In the genomic region with DNA sequence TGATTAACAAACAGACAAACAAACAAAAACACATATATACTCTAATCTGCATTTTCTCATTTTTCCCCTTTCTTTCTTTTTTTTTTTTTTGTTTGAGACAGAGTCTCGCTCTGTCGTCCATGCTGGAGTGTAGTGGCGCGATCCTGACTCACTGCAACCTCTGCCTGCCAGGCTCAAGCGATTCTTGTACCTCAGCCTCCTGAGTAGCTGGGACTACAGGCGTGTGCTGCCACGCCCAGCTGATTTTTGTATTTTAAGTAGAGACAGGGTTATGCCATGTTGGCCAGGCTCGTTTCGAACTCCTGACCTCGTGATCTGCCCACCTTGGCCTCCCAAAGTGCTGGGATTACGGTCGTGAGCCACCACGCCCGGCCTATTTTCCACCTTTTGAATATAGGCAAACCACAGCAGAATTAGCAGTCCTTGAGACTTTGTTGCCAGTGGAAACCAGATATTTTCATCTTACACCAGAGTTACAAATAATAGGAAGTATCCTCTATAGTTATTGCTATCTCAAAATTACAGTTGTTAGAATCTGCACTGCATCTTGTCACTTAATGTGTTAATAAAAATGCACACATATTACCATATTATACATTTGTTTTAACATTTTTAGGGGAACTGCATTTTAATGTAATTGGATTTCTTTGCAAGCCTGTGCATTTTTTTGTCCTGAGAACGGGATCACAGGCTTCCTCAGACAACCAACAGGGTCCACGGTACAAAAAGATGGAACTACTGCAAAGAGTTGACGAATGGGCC, we compare ENCODE assay signal across 2 cellular contexts.
TF ChIP-seq lines count a peak whose summit lies in the region.

No MANE protein-coding gene starts in this region.

TF ChIP-seq in K562, 482 proteins besides CTCF, POLR2A, EP300 and RAD21:
- TF ChIP-seq RFX1 (IDR thresholded peaks at IDR 0.05), result peak; percentile 18; the same call in 1 of the 2 replicates
- TF ChIP-seq, protein P1, sequence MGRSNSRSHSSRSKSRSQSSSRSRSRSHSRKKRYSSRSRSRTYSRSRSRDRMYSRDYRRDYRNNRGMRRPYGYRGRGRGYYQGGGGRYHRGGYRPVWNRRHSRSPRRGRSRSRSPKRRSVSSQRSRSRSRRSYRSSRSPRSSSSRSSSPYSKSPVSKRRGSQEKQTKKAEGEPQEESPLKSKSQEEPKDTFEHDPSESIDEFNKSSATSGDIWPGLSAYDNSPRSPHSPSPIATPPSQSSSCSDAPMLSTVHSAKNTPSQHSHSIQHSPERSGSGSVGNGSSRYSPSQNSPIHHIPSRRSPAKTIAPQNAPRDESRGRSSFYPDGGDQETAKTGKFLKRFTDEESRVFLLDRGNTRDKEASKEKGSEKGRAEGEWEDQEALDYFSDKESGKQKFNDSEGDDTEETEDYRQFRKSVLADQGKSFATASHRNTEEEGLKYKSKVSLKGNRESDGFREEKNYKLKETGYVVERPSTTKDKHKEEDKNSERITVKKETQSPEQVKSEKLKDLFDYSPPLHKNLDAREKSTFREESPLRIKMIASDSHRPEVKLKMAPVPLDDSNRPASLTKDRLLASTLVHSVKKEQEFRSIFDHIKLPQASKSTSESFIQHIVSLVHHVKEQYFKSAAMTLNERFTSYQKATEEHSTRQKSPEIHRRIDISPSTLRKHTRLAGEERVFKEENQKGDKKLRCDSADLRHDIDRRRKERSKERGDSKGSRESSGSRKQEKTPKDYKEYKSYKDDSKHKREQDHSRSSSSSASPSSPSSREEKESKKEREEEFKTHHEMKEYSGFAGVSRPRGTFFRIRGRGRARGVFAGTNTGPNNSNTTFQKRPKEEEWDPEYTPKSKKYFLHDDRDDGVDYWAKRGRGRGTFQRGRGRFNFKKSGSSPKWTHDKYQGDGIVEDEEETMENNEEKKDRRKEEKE (IDR thresholded peaks at IDR 0.05; ENCODE audit: borderline replicate concordance in 1 of 2, control insufficient read depth in 1 of 2, low read depth in 2 of 2, low read length in 1 of 2), result 0 out of 4 replicates have a peak, but pooled peaks of 1 of the 2 experiments have one; percentile 30
- TF ChIP-seq LARP7 (IDR thresholded peaks at IDR 0.05), result no peak
- TF ChIP-seq, protein P2, sequence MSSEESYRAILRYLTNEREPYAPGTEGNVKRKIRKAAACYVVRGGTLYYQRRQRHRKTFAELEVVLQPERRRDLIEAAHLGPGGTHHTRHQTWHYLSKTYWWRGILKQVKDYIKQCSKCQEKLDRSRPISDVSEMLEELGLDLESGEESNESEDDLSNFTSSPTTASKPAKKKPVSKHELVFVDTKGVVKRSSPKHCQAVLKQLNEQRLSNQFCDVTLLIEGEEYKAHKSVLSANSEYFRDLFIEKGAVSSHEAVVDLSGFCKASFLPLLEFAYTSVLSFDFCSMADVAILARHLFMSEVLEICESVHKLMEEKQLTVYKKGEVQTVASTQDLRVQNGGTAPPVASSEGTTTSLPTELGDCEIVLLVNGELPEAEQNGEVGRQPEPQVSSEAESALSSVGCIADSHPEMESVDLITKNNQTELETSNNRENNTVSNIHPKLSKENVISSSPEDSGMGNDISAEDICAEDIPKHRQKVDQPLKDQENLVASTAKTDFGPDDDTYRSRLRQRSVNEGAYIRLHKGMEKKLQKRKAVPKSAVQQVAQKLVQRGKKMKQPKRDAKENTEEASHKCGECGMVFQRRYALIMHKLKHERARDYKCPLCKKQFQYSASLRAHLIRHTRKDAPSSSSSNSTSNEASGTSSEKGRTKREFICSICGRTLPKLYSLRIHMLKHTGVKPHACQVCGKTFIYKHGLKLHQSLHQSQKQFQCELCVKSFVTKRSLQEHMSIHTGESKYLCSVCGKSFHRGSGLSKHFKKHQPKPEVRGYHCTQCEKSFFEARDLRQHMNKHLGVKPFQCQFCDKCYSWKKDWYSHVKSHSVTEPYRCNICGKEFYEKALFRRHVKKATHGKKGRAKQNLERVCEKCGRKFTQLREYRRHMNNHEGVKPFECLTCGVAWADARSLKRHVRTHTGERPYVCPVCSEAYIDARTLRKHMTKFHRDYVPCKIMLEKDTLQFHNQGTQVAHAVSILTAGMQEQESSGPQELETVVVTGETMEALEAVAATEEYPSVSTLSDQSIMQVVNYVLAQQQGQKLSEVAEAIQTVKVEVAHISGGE (CRISPR knock-in tag; IDR thresholded peaks at IDR 0.05), result peak in 1 of 3 experiments; percentile 85; a peak in 2 of 6 replicates
TF ChIP-seq in K562: peak in this region for 3.

TF ChIP-seq in HepG2, 621 proteins besides CTCF, POLR2A, EP300 and RAD21 (continues in another document):
- TF ChIP-seq REXO4 (CRISPR knock-in tag; IDR thresholded peaks at IDR 0.05; ENCODE audit: borderline replicate concordance) (no peak), MTA3 (CRISPR knock-in tag; IDR thresholded peaks at IDR 0.05) (no peak), PITX1 (CRISPR knock-in tag; IDR thresholded peaks at IDR 0.05) (no peak), ZBTB7A (CRISPR knock-in tag; IDR thresholded peaks at IDR 0.05) (no peak), FOXK1 (CRISPR knock-in tag; IDR thresholded peaks at IDR 0.05; ENCODE audit: borderline replicate concordance, low read depth) (no peak), XBP1 (CRISPR knock-in tag; IDR thresholded peaks at IDR 0.05) (no peak), GLMP (CRISPR knock-in tag; IDR thresholded peaks at IDR 0.05; ENCODE audit: borderline replicate concordance) (no peak), BRD4 (CRISPR knock-in tag; IDR thresholded peaks at IDR 0.05) (no peak), ZNF619 (CRISPR knock-in tag; IDR thresholded peaks at IDR 0.05) (peak; percentile 68; the same call in 1 of the 2 replicates), PPARG (CRISPR knock-in tag; conservative IDR thresholded peaks at IDR 0.05) (no peak), SALL1 (CRISPR knock-in tag; IDR thresholded peaks at IDR 0.05) (no peak), PTBP1 (IDR thresholded peaks at IDR 0.05; ENCODE audit: low read depth, low read length, poor library complexity, severe bottlenecking) (no peak), ZNF687 (CRISPR knock-in tag; IDR thresholded peaks at IDR 0.05) (peak; percentile 56), NRL (CRISPR knock-in tag; IDR thresholded peaks at IDR 0.05; ENCODE audit: borderline replicate concordance) (peak; percentile 22; the same call in 1 of the 2 replicates), YEATS4 (CRISPR knock-in tag; IDR thresholded peaks at IDR 0.05; ENCODE audit: borderline replicate concordance) (peak; percentile 7), CHD4 (IDR thresholded peaks at IDR 0.05; ENCODE audit: borderline replicate concordance, low read length) (peak; percentile 54; the same call in 1 of the 2 replicates)
- TF ChIP-seq, protein P3, sequence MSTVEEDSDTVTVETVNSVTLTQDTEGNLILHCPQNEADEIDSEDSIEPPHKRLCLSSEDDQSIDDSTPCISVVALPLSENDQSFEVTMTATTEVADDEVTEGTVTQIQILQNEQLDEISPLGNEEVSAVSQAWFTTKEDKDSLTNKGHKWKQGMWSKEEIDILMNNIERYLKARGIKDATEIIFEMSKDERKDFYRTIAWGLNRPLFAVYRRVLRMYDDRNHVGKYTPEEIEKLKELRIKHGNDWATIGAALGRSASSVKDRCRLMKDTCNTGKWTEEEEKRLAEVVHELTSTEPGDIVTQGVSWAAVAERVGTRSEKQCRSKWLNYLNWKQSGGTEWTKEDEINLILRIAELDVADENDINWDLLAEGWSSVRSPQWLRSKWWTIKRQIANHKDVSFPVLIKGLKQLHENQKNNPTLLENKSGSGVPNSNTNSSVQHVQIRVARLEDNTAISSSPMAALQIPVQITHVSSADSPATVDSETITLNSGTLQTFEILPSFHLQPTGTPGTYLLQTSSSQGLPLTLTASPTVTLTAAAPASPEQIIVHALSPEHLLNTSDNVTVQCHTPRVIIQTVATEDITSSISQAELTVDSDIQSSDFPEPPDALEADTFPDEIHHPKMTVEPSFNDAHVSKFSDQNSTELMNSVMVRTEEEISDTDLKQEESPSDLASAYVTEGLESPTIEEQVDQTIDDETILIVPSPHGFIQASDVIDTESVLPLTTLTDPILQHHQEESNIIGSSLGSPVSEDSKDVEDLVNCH (CRISPR knock-in tag; IDR thresholded peaks at IDR 0.05), result no peak
- TF ChIP-seq, protein P4, sequence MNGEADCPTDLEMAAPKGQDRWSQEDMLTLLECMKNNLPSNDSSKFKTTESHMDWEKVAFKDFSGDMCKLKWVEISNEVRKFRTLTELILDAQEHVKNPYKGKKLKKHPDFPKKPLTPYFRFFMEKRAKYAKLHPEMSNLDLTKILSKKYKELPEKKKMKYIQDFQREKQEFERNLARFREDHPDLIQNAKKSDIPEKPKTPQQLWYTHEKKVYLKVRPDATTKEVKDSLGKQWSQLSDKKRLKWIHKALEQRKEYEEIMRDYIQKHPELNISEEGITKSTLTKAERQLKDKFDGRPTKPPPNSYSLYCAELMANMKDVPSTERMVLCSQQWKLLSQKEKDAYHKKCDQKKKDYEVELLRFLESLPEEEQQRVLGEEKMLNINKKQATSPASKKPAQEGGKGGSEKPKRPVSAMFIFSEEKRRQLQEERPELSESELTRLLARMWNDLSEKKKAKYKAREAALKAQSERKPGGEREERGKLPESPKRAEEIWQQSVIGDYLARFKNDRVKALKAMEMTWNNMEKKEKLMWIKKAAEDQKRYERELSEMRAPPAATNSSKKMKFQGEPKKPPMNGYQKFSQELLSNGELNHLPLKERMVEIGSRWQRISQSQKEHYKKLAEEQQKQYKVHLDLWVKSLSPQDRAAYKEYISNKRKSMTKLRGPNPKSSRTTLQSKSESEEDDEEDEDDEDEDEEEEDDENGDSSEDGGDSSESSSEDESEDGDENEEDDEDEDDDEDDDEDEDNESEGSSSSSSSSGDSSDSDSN (CRISPR knock-in tag; IDR thresholded peaks at IDR 0.05), result no peak
- TF ChIP-seq, protein P5, sequence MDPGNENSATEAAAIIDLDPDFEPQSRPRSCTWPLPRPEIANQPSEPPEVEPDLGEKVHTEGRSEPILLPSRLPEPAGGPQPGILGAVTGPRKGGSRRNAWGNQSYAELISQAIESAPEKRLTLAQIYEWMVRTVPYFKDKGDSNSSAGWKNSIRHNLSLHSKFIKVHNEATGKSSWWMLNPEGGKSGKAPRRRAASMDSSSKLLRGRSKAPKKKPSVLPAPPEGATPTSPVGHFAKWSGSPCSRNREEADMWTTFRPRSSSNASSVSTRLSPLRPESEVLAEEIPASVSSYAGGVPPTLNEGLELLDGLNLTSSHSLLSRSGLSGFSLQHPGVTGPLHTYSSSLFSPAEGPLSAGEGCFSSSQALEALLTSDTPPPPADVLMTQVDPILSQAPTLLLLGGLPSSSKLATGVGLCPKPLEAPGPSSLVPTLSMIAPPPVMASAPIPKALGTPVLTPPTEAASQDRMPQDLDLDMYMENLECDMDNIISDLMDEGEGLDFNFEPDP (CRISPR knock-in tag; conservative IDR thresholded peaks at IDR 0.05), result 0 out of 2 replicates have a peak, but pooled peaks have one; percentile 84
- TF ChIP-seq, protein P6, sequence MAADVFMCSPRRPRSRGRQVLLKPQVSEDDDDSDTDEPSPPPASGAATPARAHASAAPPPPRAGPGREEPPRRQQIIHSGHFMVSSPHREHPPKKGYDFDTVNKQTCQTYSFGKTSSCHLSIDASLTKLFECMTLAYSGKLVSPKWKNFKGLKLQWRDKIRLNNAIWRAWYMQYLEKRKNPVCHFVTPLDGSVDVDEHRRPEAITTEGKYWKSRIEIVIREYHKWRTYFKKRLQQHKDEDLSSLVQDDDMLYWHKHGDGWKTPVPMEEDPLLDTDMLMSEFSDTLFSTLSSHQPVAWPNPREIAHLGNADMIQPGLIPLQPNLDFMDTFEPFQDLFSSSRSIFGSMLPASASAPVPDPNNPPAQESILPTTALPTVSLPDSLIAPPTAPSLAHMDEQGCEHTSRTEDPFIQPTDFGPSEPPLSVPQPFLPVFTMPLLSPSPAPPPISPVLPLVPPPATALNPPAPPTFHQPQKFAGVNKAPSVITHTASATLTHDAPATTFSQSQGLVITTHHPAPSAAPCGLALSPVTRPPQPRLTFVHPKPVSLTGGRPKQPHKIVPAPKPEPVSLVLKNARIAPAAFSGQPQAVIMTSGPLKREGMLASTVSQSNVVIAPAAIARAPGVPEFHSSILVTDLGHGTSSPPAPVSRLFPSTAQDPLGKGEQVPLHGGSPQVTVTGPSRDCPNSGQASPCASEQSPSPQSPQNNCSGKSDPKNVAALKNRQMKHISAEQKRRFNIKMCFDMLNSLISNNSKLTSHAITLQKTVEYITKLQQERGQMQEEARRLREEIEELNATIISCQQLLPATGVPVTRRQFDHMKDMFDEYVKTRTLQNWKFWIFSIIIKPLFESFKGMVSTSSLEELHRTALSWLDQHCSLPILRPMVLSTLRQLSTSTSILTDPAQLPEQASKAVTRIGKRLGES (CRISPR knock-in tag; IDR thresholded peaks at IDR 0.05; ENCODE audit: borderline replicate concordance), result 0 out of 2 replicates have a peak, but pooled peaks have one; percentile 16
